Comparison of ENCODE assay signal across 17 cellular contexts in the genomic region with DNA sequence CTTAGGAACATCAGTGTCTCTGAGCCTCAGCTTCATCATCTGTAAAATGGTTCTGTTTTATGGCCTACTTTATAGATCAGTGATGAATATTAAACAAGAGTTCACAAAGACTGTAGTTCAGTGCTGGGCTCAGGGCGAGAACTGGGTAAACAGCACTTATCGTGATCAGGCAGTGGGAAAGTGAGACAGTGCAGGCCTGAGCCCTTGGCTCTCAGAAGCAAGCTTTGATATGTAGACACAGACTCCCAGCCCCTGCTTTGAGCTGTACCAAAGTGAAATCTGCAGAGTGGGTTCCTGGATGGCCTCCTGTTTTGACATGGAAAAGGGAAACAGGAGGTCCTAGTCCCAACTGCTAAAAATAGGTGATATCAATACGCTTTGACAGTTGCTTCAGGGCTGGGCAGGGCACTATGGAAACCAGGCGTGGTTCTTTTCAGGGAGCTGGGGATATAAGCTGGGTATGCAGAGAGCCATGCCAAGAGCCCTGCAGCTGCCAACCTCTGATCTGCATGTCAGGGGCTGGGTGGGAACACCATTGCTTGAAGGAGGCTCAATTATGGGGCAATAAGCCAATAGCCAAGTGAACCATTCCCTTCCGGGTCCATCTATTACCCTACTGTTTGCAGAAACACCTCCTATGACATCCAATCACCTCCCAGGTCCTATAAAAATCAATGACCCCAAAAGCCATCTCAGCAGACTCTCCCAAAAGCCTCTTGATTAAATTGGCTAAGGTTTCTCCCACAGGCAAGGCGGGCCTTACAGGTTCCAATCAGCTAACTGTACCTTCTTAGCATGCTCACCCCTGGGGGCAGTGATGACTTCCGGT. TPM values are rescaled to one million over a fixed set of nuclear protein-coding genes. Genes with fewer than 3 reads are reported as not detected.
DNase-seq lines count a peak whose midpoint lies in the region; TF ChIP-seq lines count a peak whose summit lies in the region.
"Had no signal": no experiment of that assay in that cellular context is flagged by ENCODE, and none has a peak within 500 bp of the region (broad histone marks: within the 10 kb centered on the region; RNA-seq: fewer than 3 reads in every experiment).

No MANE protein-coding gene starts in this region.

- no peaks in the 10 kb centered on the region for H3K9me3 ChIP-seq in cardiac muscle cell (ENCODE audit: low read depth)
- no peaks in the 10 kb centered on the region for H3K9me3 ChIP-seq in mucosa of rectum (ENCODE audit: control insufficient read depth in 2 of 2, low read length in 2 of 2)
- H3K9me3 ChIP-seq: gastroesophageal sphincter had no signal

- TF ChIP-seq CTCF in cardiac muscle cell (IDR thresholded peaks at IDR 0.05; ENCODE audit: low read depth, low read length) = no peak

- no peaks in the 10 kb centered on the region for H3K36me3 ChIP-seq in cardiac muscle cell
- peaks cover 0 to 4% of the 10 kb centered on the region in 2 donors for H3K36me3 ChIP-seq in mucosa of rectum (ENCODE audit: control insufficient read depth in 2 of 2, insufficient read depth in 2 of 2, low read length in 2 of 2)
- H3K36me3 ChIP-seq: gastroesophageal sphincter had no signal

- H3K27ac ChIP-seq in cardiac muscle cell (peak overlapping the region; percentile 13), mucosa of rectum (ENCODE audit: low read depth in 2 of 2, low read length in 2 of 2) (peak overlapping the region; percentile 81 to 84)
- H3K27ac ChIP-seq: gastroesophageal sphincter had no signal

- H3K4me1 ChIP-seq in cardiac muscle cell (ENCODE audit: low read depth) (peaks cover 18% of the 10 kb centered on the region), mucosa of rectum (ENCODE audit: control insufficient read depth in 2 of 2, insufficient read depth in 2 of 2, low read length in 2 of 2) (peaks cover 33 to 38% of the 10 kb centered on the region in 2 donors)
- H3K4me1 ChIP-seq: gastroesophageal sphincter had no signal

- H3K9ac ChIP-seq in mucosa of rectum (ENCODE audit: low read depth in 1 of 2, low read length in 2 of 2) = peak overlapping the region in 1 of 2 donors; percentile 52

- H3K4me3 ChIP-seq in cardiac muscle cell (no peak overlapping the region), mucosa of rectum (ENCODE audit: low read length in 2 of 2) (peak overlapping the region; percentile 8 to 11)
- H3K4me3 ChIP-seq: gastroesophageal sphincter had no signal

- H3K27me3 ChIP-seq in cardiac muscle cell (no peaks in the 10 kb centered on the region), mucosa of rectum (ENCODE audit: control insufficient read depth in 2 of 2, insufficient read depth in 2 of 2, low read length in 2 of 2) (no peaks in the 10 kb centered on the region)
- H3K27me3 ChIP-seq: gastroesophageal sphincter had no signal

- DNase-seq in COLO668 (lab: John Stamatoyannopoulos, UW; ENCODE audit: unreplicated experiment) (peak; percentile 54), NCI-H2029 (lab: John Stamatoyannopoulos, UW) (peak; percentile 88), cardiac muscle cell (ENCODE audit: low read depth in 1 of 2, low spot score in 1 of 2) (peak in 1 of 2 donors; percentile 24), nucleus accumbens (lab: John Stamatoyannopoulos, UW) (no peak), activated T-cell treated with anti-CD3 and anti-CD28 coated beads for 4 hours (no peak), LoVo (ENCODE audit: low spot score) (no peak), SIG-M5 treated with dmso at 0.1 percent for 504 hours (lab: John Stamatoyannopoulos, UW; ENCODE audit: unreplicated experiment) (no peak)
- DNase-seq: activated effector memory CD4-positive, alpha-beta T cell treated with Interleukin-2 at 50 U/mL for 16 hours; C1 segment of cervical spinal cord; DMS53; erythroblast; HFFc6; Karpas-422; NCI-H1417 treated with DMSO at 0.1 percent for 48 hours; T1000 had no signal

RNA-seq across cellular contexts. Expression of a gene that starts 45.9 kb away (rescaled TPM):
- total RNA-seq in cardiac muscle cell = 2.0 and 2.1 TPM in 2 replicates
- 2.1 and 4.7 TPM in 2 replicates for polyA plus RNA-seq in cardiac muscle cell

Comparison
In these comparisons a context has a peak if more than half of its experiments do, and no peak if none do; other contexts are left out.
1. DNase-seq: peak in COLO668 (single experiment) and NCI-H2029 (single experiment); none in nucleus accumbens (0 of 56), activated T-cell treated with anti-CD3 and anti-CD28 coated beads for 4 hours (single experiment), LoVo (single experiment) and SIG-M5 treated with dmso at 0.1 percent for 504 hours (single experiment).